In genomic region chr17:62064029-62064790, GRCh38 we compare ENCODE assay signal across 8 cellular contexts. TPM values are rescaled to one million over a fixed set of nuclear protein-coding genes. Genes with fewer than 3 reads are reported as not detected.
DNase-seq lines count a peak whose midpoint lies in the region; FAIRE-seq and TF ChIP-seq lines count a peak whose summit lies in the region.

No MANE protein-coding gene starts in this region.

- peak; percentile 32 for FAIRE-seq in keratinocyte (lab: Jason Lieb, UNC)

- peaks cover 65% of the 10 kb centered on the region for H3K79me2 ChIP-seq in DOHH2 (ENCODE audit: control insufficient read depth, low read length)
- H3K79me2 ChIP-seq in keratinocyte (ENCODE audit: control insufficient read depth, insufficient read depth, low read length): peaks cover 63% of the 10 kb centered on the region

- H3K36me3 ChIP-seq in DOHH2 (ENCODE audit: control insufficient read depth, low read length) (peaks cover 43% of the 10 kb centered on the region), keratinocyte (ENCODE audit: control insufficient read depth in 2 of 2, extremely low read depth in 1 of 2, insufficient read depth in 2 of 2, low read length in 2 of 2) (peaks cover 0 to 2% of the 10 kb centered on the region in 2 experiments), subcutaneous abdominal adipose tissue (ENCODE audit: control insufficient read depth in 5 of 5, insufficient read depth in 5 of 5, low read length in 5 of 5) (peaks cover 0 to 9% (median 5%) of the 10 kb centered on the region in 5 donors)

- DNase-seq in KBM-7 (peak; percentile 24), amniotic epithelial cell (ENCODE audit: low read depth) (peak; percentile 19), keratinocyte (ENCODE audit: low read depth, low spot score) (no peak), DMS79 (lab: John Stamatoyannopoulos, UW) (no peak), DMS153 (lab: John Stamatoyannopoulos, UW) (no peak), amygdala (lab: John Stamatoyannopoulos, UW) (no peak)

- peaks cover 28% of the 10 kb centered on the region for H4K20me1 ChIP-seq in DOHH2 (ENCODE audit: control insufficient read depth, insufficient read depth, low read depth, low read length)
- H4K20me1 ChIP-seq in keratinocyte (ENCODE audit: control insufficient read depth, extremely low read depth, insufficient read depth, low read length): peaks cover 7% of the 10 kb centered on the region

- TF ChIP-seq CTCF in DOHH2 (IDR thresholded peaks at IDR 0.05; ENCODE audit: low read depth, low read length, poor library complexity, severe bottlenecking) (no peak), keratinocyte (optimal IDR thresholded peaks at IDR 0.05 in 1 of 3, IDR thresholded peaks at IDR 0.05 in 1 of 3, conservative IDR thresholded peaks at IDR 0.05 in 1 of 3; ENCODE audit: extremely low read depth in 1 of 3, insufficient read depth in 2 of 3, low read length in 3 of 3) (no peak)

- H3K4me3 ChIP-seq in DOHH2 (ENCODE audit: low read length): peak overlapping the region; percentile 81
- peak overlapping the region; percentile 80 to 88 (median 87) for H3K4me3 ChIP-seq in keratinocyte (ENCODE audit: control insufficient read depth in 2 of 3, extremely low read depth in 1 of 3, insufficient read depth in 2 of 3, low read depth in 1 of 3, low read length in 3 of 3)
- peak overlapping the region; percentile 87 to 99 (median 98) for H3K4me3 ChIP-seq in subcutaneous abdominal adipose tissue (ENCODE audit: low read depth in 1 of 5, low read length in 5 of 5)

- H3K9me3 ChIP-seq in DOHH2 (ENCODE audit: control insufficient read depth, insufficient read depth, low read length) (no peaks in the 10 kb centered on the region), keratinocyte (ENCODE audit: control insufficient read depth, low read depth, low read length) (no peaks in the 10 kb centered on the region), subcutaneous abdominal adipose tissue (ENCODE audit: control insufficient read depth in 5 of 5, low read length in 5 of 5) (no peaks in the 10 kb centered on the region)

- no peaks in the 10 kb centered on the region for H3K9me2 ChIP-seq in DOHH2 (replicated peaks; ENCODE audit: control insufficient read depth, low read length)

- H3K27me3 ChIP-seq in DOHH2 (ENCODE audit: control insufficient read depth, low read length) (no peaks in the 10 kb centered on the region), keratinocyte (ENCODE audit: control insufficient read depth, extremely low read depth, insufficient read depth, low read length) (no peaks in the 10 kb centered on the region), subcutaneous abdominal adipose tissue (ENCODE audit: control insufficient read depth in 5 of 5, insufficient read depth in 4 of 5, low read length in 5 of 5) (no peaks in the 10 kb centered on the region)

- H2AFZ ChIP-seq in keratinocyte (ENCODE audit: control insufficient read depth, low read length): peak overlapping the region; percentile 22

- dilution Hi-C loops in keratinocyte (cut with MboI; ENCODE audit: extremely low pct_ligation_motif_present, low sequenced_read_pairs): no loop called here

- no peaks in the 10 kb centered on the region for H3F3A ChIP-seq in DOHH2 (ENCODE audit: control insufficient read depth, insufficient read depth)

- H3K4me1 ChIP-seq in DOHH2 (ENCODE audit: control insufficient read depth, low read length): peaks cover 30% of the 10 kb centered on the region
- H3K4me1 ChIP-seq in keratinocyte (ENCODE audit: control insufficient read depth, extremely low read depth, insufficient read depth, low read length): peaks cover 13% of the 10 kb centered on the region
- H3K4me1 ChIP-seq in subcutaneous abdominal adipose tissue (ENCODE audit: control insufficient read depth in 5 of 5, insufficient read depth in 5 of 5, low read length in 5 of 5): peaks cover 0 to 39% (median 34%) of the 10 kb centered on the region in 5 donors

- H3K4me2 ChIP-seq in DOHH2 (ENCODE audit: low read length): peak overlapping the region; percentile 84
- peak overlapping the region; percentile 81 for H3K4me2 ChIP-seq in keratinocyte (ENCODE audit: control insufficient read depth, extremely low read depth, insufficient read depth, low read depth, low read length)

- no peaks in the 10 kb centered on the region for H3K9me1 ChIP-seq in keratinocyte (ENCODE audit: control insufficient read depth, extremely low read depth, insufficient read depth, low read length)

- H3K27ac ChIP-seq in DOHH2 (ENCODE audit: low read depth, low read length): peak overlapping the region; percentile 46
- peak overlapping the region; percentile 88 for H3K27ac ChIP-seq in keratinocyte (ENCODE audit: control insufficient read depth, insufficient read depth, low read length)
- peak overlapping the region; percentile 96 for H3K27ac ChIP-seq in subcutaneous abdominal adipose tissue (ENCODE audit: low read depth, low read length)

- H3K9ac ChIP-seq in keratinocyte (ENCODE audit: control insufficient read depth, extremely low read depth, insufficient read depth, low read length) (peak overlapping the region; percentile 90), subcutaneous abdominal adipose tissue (ENCODE audit: low read length in 5 of 5) (peak overlapping the region; percentile 89 to 100 (median 96))

- in situ Hi-C loops in KBM-7 (cut with MboI; ENCODE audit: low pct_unique_long_range_greater_than_20kb, low sequenced_read_pairs): no loop called here

RNA-seq across cellular contexts. Expression of gene MED13, which starts 0.9 kb away (rescaled TPM):
- 17.0 to 21.4 TPM (median 20.9 TPM) in 3 replicates for polyA plus RNA-seq in keratinocyte
- 20.5 TPM for polyA plus RNA-seq in keratinocyte (2011; ENCODE audit: low read depth)
- 8.1 and 19.2 TPM in 2 replicates for polyA plus RNA-seq in keratinocyte (2011; cell fraction: cytosol; rRNA removed)
- 25.7 and 27.7 TPM in 2 replicates for polyA plus RNA-seq in keratinocyte (2011; cell fraction: nucleus; rRNA removed)
- polyA plus RNA-seq in keratinocyte (2012; ENCODE audit: low replicate concordance): 13.7 and 15.5 TPM in 2 replicates
- 60.7 to 135 TPM (median 115 TPM) in 3 replicates for polyA minus RNA-seq in keratinocyte
- 26.3 TPM for polyA minus RNA-seq in keratinocyte (2011; cell fraction: cytosol; rRNA and poly(A)+ RNA removed)
- polyA minus RNA-seq in keratinocyte (2011; cell fraction: nucleus; rRNA and poly(A)+ RNA removed): 61.2 and 122 TPM in 2 replicates

Comparison
In these comparisons a context has a peak if more than half of its experiments do, and no peak if none do; other contexts are left out.
1. H3K27ac ChIP-seq: peak in every context shown above with its lines; median percentile 96 in subcutaneous abdominal adipose tissue; 88 in keratinocyte; 46 in DOHH2.
2. DNase-seq: peak in KBM-7 (single experiment) and amniotic epithelial cell (single experiment); none in keratinocyte (single experiment), DMS79 (single experiment), DMS153 (single experiment) and amygdala (0 of 56).
3. Peak in every context shown above with its lines, with median percentiles within 50 percentile points of each other: H3K4me3 ChIP-seq.